Comparison of ENCODE assay signal across 2 cellular contexts in the genomic region with DNA sequence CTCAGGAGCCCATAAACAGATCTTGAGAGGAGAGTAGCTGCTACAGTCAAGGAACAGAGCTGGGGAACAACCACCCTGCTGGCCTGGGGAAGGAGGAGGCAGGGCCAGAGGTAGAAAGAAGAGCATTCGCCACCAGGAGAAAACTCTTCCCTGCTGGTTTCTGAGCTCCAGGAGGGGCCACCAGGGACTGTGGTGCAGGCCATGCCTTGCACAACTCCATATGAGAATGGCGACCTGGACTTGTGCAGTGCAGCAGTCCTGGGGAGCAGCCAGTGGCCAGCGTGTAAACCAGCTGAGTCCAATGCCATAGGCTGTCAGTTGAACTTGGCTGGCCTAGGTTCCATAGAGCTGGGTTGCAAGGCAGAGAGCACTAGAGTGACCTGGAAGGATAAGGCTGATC.
TF ChIP-seq lines count a peak whose summit lies in the region.

No MANE protein-coding gene starts in this region.

TF ChIP-seq in GM12891, 5 proteins besides CTCF, POLR2A, EP300 and RAD21:
- TF ChIP-seq TAF1 (IDR thresholded peaks at IDR 0.05; ENCODE audit: low read depth, low read length): no peak
- TF ChIP-seq SPI1 (IDR thresholded peaks at IDR 0.05; ENCODE audit: low read depth, low read length): no peak
- no peak for TF ChIP-seq PAX5 (IDR thresholded peaks at IDR 0.05; ENCODE audit: insufficient read depth, low read length, severe bottlenecking)
- no peak for TF ChIP-seq POU2F2 (IDR thresholded peaks at IDR 0.05; ENCODE audit: low read depth, low read length)
- no peak for TF ChIP-seq POLR2AphosphoS5 (IDR thresholded peaks at IDR 0.05; ENCODE audit: low read depth, low read length)

TF ChIP-seq in IMR-90, 13 proteins besides CTCF, POLR2A, EP300 and RAD21:
- TF ChIP-seq SMC3 (IDR thresholded peaks at IDR 0.05; ENCODE audit: low read depth, low read length): no peak
- no peak for TF ChIP-seq NFE2L2 (IDR thresholded peaks at IDR 0.05; ENCODE audit: low read depth, low read length)
- TF ChIP-seq RCOR1 (IDR thresholded peaks at IDR 0.05; ENCODE audit: insufficient replicate concordance, low read length): no peak
- TF ChIP-seq CEBPB (IDR thresholded peaks at IDR 0.05; ENCODE audit: low read depth, low read length): no peak
- TF ChIP-seq, protein P1, sequence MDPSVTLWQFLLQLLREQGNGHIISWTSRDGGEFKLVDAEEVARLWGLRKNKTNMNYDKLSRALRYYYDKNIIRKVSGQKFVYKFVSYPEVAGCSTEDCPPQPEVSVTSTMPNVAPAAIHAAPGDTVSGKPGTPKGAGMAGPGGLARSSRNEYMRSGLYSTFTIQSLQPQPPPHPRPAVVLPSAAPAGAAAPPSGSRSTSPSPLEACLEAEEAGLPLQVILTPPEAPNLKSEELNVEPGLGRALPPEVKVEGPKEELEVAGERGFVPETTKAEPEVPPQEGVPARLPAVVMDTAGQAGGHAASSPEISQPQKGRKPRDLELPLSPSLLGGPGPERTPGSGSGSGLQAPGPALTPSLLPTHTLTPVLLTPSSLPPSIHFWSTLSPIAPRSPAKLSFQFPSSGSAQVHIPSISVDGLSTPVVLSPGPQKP (IDR thresholded peaks at IDR 0.05; ENCODE audit: borderline replicate concordance, low read depth, low read length): no peak
- TF ChIP-seq, protein P2, sequence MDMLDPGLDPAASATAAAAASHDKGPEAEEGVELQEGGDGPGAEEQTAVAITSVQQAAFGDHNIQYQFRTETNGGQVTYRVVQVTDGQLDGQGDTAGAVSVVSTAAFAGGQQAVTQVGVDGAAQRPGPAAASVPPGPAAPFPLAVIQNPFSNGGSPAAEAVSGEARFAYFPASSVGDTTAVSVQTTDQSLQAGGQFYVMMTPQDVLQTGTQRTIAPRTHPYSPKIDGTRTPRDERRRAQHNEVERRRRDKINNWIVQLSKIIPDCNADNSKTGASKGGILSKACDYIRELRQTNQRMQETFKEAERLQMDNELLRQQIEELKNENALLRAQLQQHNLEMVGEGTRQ (IDR thresholded peaks at IDR 0.05; ENCODE audit: low read depth, low read length): no peak
- no peak for TF ChIP-seq MAZ (IDR thresholded peaks at IDR 0.05; ENCODE audit: borderline replicate concordance, low read depth, low read length)
- TF ChIP-seq CHD1 (IDR thresholded peaks at IDR 0.05; ENCODE audit: low read depth, low read length): no peak
- no peak for TF ChIP-seq BHLHE40 (IDR thresholded peaks at IDR 0.05; ENCODE audit: low read depth, low read length)
- TF ChIP-seq FOS (IDR thresholded peaks at IDR 0.05; ENCODE audit: low read depth, low read length): no peak
- TF ChIP-seq MAFK (IDR thresholded peaks at IDR 0.05; ENCODE audit: low read depth, low read length): no peak
- no peak for TF ChIP-seq MXI1 (IDR thresholded peaks at IDR 0.05; ENCODE audit: borderline replicate concordance, low read depth, low read length)
- TF ChIP-seq RFX5 (IDR thresholded peaks at IDR 0.05; ENCODE audit: low read depth, low read length): no peak
